ENCODE assay signal across 17 cellular contexts in genomic region chr19:16014923-16015804, GRCh38.
A peak's percentile ranks its signal among the peaks of the same experiment; 100 is the strongest.
DNase-seq lines count a peak whose midpoint lies in the region; ATAC-seq and TF ChIP-seq lines count a peak whose summit lies in the region.
"Had no signal": no experiment of that assay in that cellular context is flagged by ENCODE, and none has a peak within 500 bp of the region (broad histone marks: within the 10 kb centered on the region; RNA-seq: fewer than 3 reads in every experiment).

No MANE protein-coding gene starts in this region.

- intact Hi-C loops in activated naive CD4-positive, alpha-beta T cell treated with anti-CD3 and anti-CD28 coated beads for 36 hours (cut with micrococcal nuclease), result no loop called here
- intact Hi-C loops in upper lobe of right lung (cut with DNase I), result no loop called here

- H4K20me1 ChIP-seq in neural progenitor cell (ENCODE audit: low read depth), result no peaks in the 10 kb centered on the region

- H3K9me3 ChIP-seq in neural progenitor cell (ENCODE audit: low read depth) (no peaks in the 10 kb centered on the region), upper lobe of right lung (no peaks in the 10 kb centered on the region)

- no peaks in the 10 kb centered on the region for H3K36me3 ChIP-seq in neural progenitor cell
- H3K36me3 ChIP-seq in upper lobe of right lung, result no peaks in the 10 kb centered on the region

- no peak overlapping the region for H3K27ac Mint-ChIP-seq in activated naive CD4-positive, alpha-beta T cell treated with anti-CD3 and anti-CD28 coated beads for 36 hours
- no peak overlapping the region for H3K27ac Mint-ChIP-seq in activated naive CD4-positive, alpha-beta T cell treated with anti-CD3 and anti-CD28 coated beads, Interleukin-2, amount 10 ng/mL, durations not matched to agents 7 days and 5 days
- H3K27ac Mint-ChIP-seq in neural progenitor cell, result peak overlapping the region; percentile 42

- H2AFZ ChIP-seq in neural progenitor cell (replicated peaks), result no peak overlapping the region

- CTCF ChIA-PET in activated naive CD4-positive, alpha-beta T cell treated with anti-CD3 and anti-CD28 coated beads for 36 hours (lab: Charles Lee), result no interaction called here
- CTCF ChIA-PET in activated naive CD4-positive, alpha-beta T cell treated with anti-CD3 and anti-CD28 coated beads, Interleukin-2, amount 10 ng/mL, durations not matched to agents 7 days and 5 days (lab: Charles Lee), result no interaction called here

- H3K9me3 Mint-ChIP-seq in activated naive CD4-positive, alpha-beta T cell treated with anti-CD3 and anti-CD28 coated beads for 36 hours, result no peaks in the 10 kb centered on the region
- no peaks in the 10 kb centered on the region for H3K9me3 Mint-ChIP-seq in activated naive CD4-positive, alpha-beta T cell treated with anti-CD3 and anti-CD28 coated beads, Interleukin-2, amount 10 ng/mL, durations not matched to agents 7 days and 5 days
- H3K9me3 Mint-ChIP-seq in neural progenitor cell, result peaks cover 11% of the 10 kb centered on the region

- TF ChIP-seq CTCF in coronary artery (IDR thresholded peaks at IDR 0.05), result no peak
- TF ChIP-seq CTCF in neural progenitor cell (IDR thresholded peaks at IDR 0.05), result no peak
- TF ChIP-seq CTCF in upper lobe of right lung (IDR thresholded peaks at IDR 0.05), result no peak

- H3K27me3 ChIP-seq in neural progenitor cell (no peaks in the 10 kb centered on the region), upper lobe of right lung (no peaks in the 10 kb centered on the region)

- no peaks in the 10 kb centered on the region for H3K27me3 Mint-ChIP-seq in activated naive CD4-positive, alpha-beta T cell treated with anti-CD3 and anti-CD28 coated beads for 36 hours (ENCODE audit: low read depth)
- no peaks in the 10 kb centered on the region for H3K27me3 Mint-ChIP-seq in activated naive CD4-positive, alpha-beta T cell treated with anti-CD3 and anti-CD28 coated beads, Interleukin-2, amount 10 ng/mL, durations not matched to agents 7 days and 5 days
- peaks cover 12% of the 10 kb centered on the region for H3K27me3 Mint-ChIP-seq in neural progenitor cell (ENCODE audit: insufficient read depth, low read depth)

- H3F3A ChIP-seq in neural progenitor cell (ENCODE audit: low read depth), result no peaks in the 10 kb centered on the region

- H3K36me3 Mint-ChIP-seq in activated naive CD4-positive, alpha-beta T cell treated with anti-CD3 and anti-CD28 coated beads for 36 hours (ENCODE audit: low read depth), result no peaks in the 10 kb centered on the region
- no peaks in the 10 kb centered on the region for H3K36me3 Mint-ChIP-seq in activated naive CD4-positive, alpha-beta T cell treated with anti-CD3 and anti-CD28 coated beads, Interleukin-2, amount 10 ng/mL, durations not matched to agents 7 days and 5 days
- no peaks in the 10 kb centered on the region for H3K36me3 Mint-ChIP-seq in neural progenitor cell

- peak; percentile 2 for DNase-seq in activated naive CD4-positive, alpha-beta T cell treated with anti-CD3 and anti-CD28 coated beads for 36 hours
- DNase-seq in activated naive CD4-positive, alpha-beta T cell treated with anti-CD3 and anti-CD28 coated beads, Interleukin-2, amount 10 ng/mL, durations not matched to agents 7 days and 5 days, result no peak
- peak; percentile 69 for DNase-seq in coronary artery (ENCODE audit: low spot score)
- DNase-seq in neural progenitor cell (ENCODE audit: low spot score), result no peak
- DNase-seq in upper lobe of right lung, result peak; percentile 55
- DNase-seq in RPMI8226, result no peak
- no peak for DNase-seq in Kasumi-1 (lab: John Stamatoyannopoulos, UW)
- DNase-seq: ACHN, C1 segment of cervical spinal cord, DND-41, HCEC 1CT, IMR-90, NCI-H1417 treated with DMSO at 0.1 percent for 48 hours, NCI-H187 treated with DMSO at 0.1 percent for 48 hours, NCI-H226, NCI-H524, SHP77 treated with DMSO at 0.1 percent for 48 hours had no signal

- H3K4me3 ChIP-seq in coronary artery, result no peak overlapping the region
- no peak overlapping the region for H3K4me3 ChIP-seq in neural progenitor cell
- no peak overlapping the region for H3K4me3 ChIP-seq in upper lobe of right lung

- H3K4me2 ChIP-seq in neural progenitor cell, result no peak overlapping the region

- no peak for ATAC-seq in upper lobe of right lung

- no peak overlapping the region for H3K9ac ChIP-seq in neural progenitor cell

- H3K4me1 ChIP-seq in neural progenitor cell, result no peaks in the 10 kb centered on the region
- no peaks in the 10 kb centered on the region for H3K4me1 ChIP-seq in upper lobe of right lung

- H3K4me3 Mint-ChIP-seq in activated naive CD4-positive, alpha-beta T cell treated with anti-CD3 and anti-CD28 coated beads for 36 hours, result no peak overlapping the region
- no peak overlapping the region for H3K4me3 Mint-ChIP-seq in activated naive CD4-positive, alpha-beta T cell treated with anti-CD3 and anti-CD28 coated beads, Interleukin-2, amount 10 ng/mL, durations not matched to agents 7 days and 5 days
- no peak overlapping the region for H3K4me3 Mint-ChIP-seq in neural progenitor cell

- no peaks in the 10 kb centered on the region for H3K79me2 ChIP-seq in neural progenitor cell (ENCODE audit: low read depth)

- no peaks in the 10 kb centered on the region for H3K4me1 Mint-ChIP-seq in activated naive CD4-positive, alpha-beta T cell treated with anti-CD3 and anti-CD28 coated beads for 36 hours (ENCODE audit: low read depth)
- H3K4me1 Mint-ChIP-seq in activated naive CD4-positive, alpha-beta T cell treated with anti-CD3 and anti-CD28 coated beads, Interleukin-2, amount 10 ng/mL, durations not matched to agents 7 days and 5 days, result no peaks in the 10 kb centered on the region
- no peaks in the 10 kb centered on the region for H3K4me1 Mint-ChIP-seq in neural progenitor cell

- H3K27ac ChIP-seq in coronary artery (no peak overlapping the region), neural progenitor cell (no peak overlapping the region), upper lobe of right lung (no peak overlapping the region)

Comparison
In these comparisons a context has a peak if more than half of its experiments do, and no peak if none do; other contexts are left out.
1. DNase-seq: peak in activated naive CD4-positive, alpha-beta T cell treated with anti-CD3 and anti-CD28 coated beads for 36 hours (single experiment), coronary artery (single experiment) and upper lobe of right lung (single experiment); none in activated naive CD4-positive, alpha-beta T cell treated with anti-CD3 and anti-CD28 coated beads, Interleukin-2, amount 10 ng/mL, durations not matched to agents 7 days and 5 days (single experiment), neural progenitor cell (single experiment), RPMI8226 (single experiment) and Kasumi-1 (0 of 2).